ENCODE assay signal across 7 cellular contexts in genomic region chr16:60261425-60261824, GRCh38.
"Had no signal": no experiment of that assay in that cellular context is flagged by ENCODE, and none has a peak within 500 bp of the region (broad histone marks: within the 10 kb centered on the region; RNA-seq: fewer than 3 reads in every experiment).

No MANE protein-coding gene starts in this region.

- H3K9me3 Mint-ChIP-seq: H9 had no signal

- H3K27me3 Mint-ChIP-seq: IgD-negative memory B cell had no signal

- H3K4me1 Mint-ChIP-seq: IgD-negative memory B cell had no signal

- H3K27ac ChIP-seq: HL-60 had no signal

- H3K4me3 Mint-ChIP-seq: H9, IgD-negative memory B cell had no signal

- ATAC-seq: HepG2 had no signal

- H3K27ac Mint-ChIP-seq: IgD-negative memory B cell had no signal

- DNase-seq: GOT3, H9, HCEC 1CT, KBM-7 had no signal

- H3K36me3 Mint-ChIP-seq: IgD-negative memory B cell had no signal
